Comparison of ENCODE assay signal across 1 cellular context in genomic region chr14:102538598-102539543, GRCh38.
TF ChIP-seq lines count a peak whose summit lies in the region.

No MANE protein-coding gene starts in this region.

TF ChIP-seq in K562, 482 proteins besides CTCF, POLR2A, EP300 and RAD21 (continued from another document and continues in another):
- TF ChIP-seq CHAMP1 (IDR thresholded peaks at IDR 0.05) (no peak), HSF4 (CRISPR knock-in tag; IDR thresholded peaks at IDR 0.05; ENCODE audit: borderline replicate concordance) (no peak), HEY1 (CRISPR knock-in tag; IDR thresholded peaks at IDR 0.05; ENCODE audit: borderline replicate concordance) (no peak), C11orf30 (IDR thresholded peaks at IDR 0.05; ENCODE audit: low read depth) (no peak), CREB1 (IDR thresholded peaks at IDR 0.05) (no peak), CREB1 (CRISPR knock-in tag; IDR thresholded peaks at IDR 0.05) (no peak), E2F3 (CRISPR knock-in tag; IDR thresholded peaks at IDR 0.05) (0 out of 2 replicates have a peak, but pooled peaks have one; percentile 5), MEF2D (tag; conservative IDR thresholded peaks at IDR 0.05; ENCODE audit: low read depth) (no peak), REST (CRISPR knock-in tag; IDR thresholded peaks at IDR 0.05; ENCODE audit: low read depth) (no peak), ZEB2 (IDR thresholded peaks at IDR 0.05) (no peak), HDAC8 (tag; IDR thresholded peaks at IDR 0.05) (0 out of 2 replicates have a peak, but pooled peaks have one; percentile 48), EP400 (IDR thresholded peaks at IDR 0.05) (peak; percentile 14; the same call in 1 of the 2 replicates), CBX2 (IDR thresholded peaks at IDR 0.05; ENCODE audit: insufficient read depth, low read length, poor library complexity, severe bottlenecking) (no peak), FOXJ3 (CRISPR knock-in tag; IDR thresholded peaks at IDR 0.05) (no peak), RBFOX2 (IDR thresholded peaks at IDR 0.05; ENCODE audit: low read depth, low read length) (peak; percentile 61), ZFX (CRISPR knock-in tag; IDR thresholded peaks at IDR 0.05) (peak; percentile 52; the same call in 1 of the 2 replicates), ZNF143 (CRISPR knock-in tag; IDR thresholded peaks at IDR 0.05) (no peak), ZNF175 (CRISPR knock-in tag; IDR thresholded peaks at IDR 0.05; ENCODE audit: low read depth) (peak; percentile 65; the same call in 1 of the 2 replicates), GATA2 (CRISPR knock-in tag; IDR thresholded peaks at IDR 0.05) (no peak), ZNF395 (CRISPR knock-in tag; IDR thresholded peaks at IDR 0.05) (peak; percentile 89), YY1 (IDR thresholded peaks at IDR 0.05; ENCODE audit: borderline replicate concordance in 1 of 3, control insufficient read depth in 1 of 3, extremely low read depth in 1 of 3, insufficient read depth in 3 of 3, insufficient read length in 1 of 3, insufficient replicate concordance in 2 of 3, low read depth in 1 of 3, low read length in 2 of 3) (peak; percentile 11 to 90 (median 68)), MECOM (CRISPR knock-in tag; IDR thresholded peaks at IDR 0.05) (peak; percentile 85; the same call in 1 of the 2 replicates), SNRNP70 (optimal IDR thresholded peaks at IDR 0.05; ENCODE audit: low read depth, low read length) (no peak), DPF2 (IDR thresholded peaks at IDR 0.05) (no peak), ZKSCAN8 (CRISPR knock-in tag; IDR thresholded peaks at IDR 0.05) (0 out of 2 replicates have a peak, but pooled peaks have one; percentile 53), GABPB1 (CRISPR knock-in tag; IDR thresholded peaks at IDR 0.05) (peak; percentile 28; the same call in 1 of the 2 replicates), STAT6 (CRISPR knock-in tag; IDR thresholded peaks at IDR 0.05) (no peak), PRMT5 (CRISPR knock-in tag; IDR thresholded peaks at IDR 0.05) (no peak), GABPA (tag; conservative IDR thresholded peaks at IDR 0.05; ENCODE audit: low read depth) (peak; percentile 73), TCF7L2 (IDR thresholded peaks at IDR 0.05; ENCODE audit: low read depth, low read length) (no peak), ZSCAN29 (IDR thresholded peaks at IDR 0.05) (no peak), NFRKB (IDR thresholded peaks at IDR 0.05; ENCODE audit: low read depth) (peak; percentile 65; the same call in 1 of the 2 replicates), NCOR1 (IDR thresholded peaks at IDR 0.05) (no peak), NR2C2 (CRISPR knock-in tag; IDR thresholded peaks at IDR 0.05) (no peak), NR2C2 (tag; IDR thresholded peaks at IDR 0.05) (peak; percentile 51; the same call in 1 of the 2 replicates), DLX4 (CRISPR knock-in tag; IDR thresholded peaks at IDR 0.05) (no peak), TRIM24 (IDR thresholded peaks at IDR 0.05) (no peak), KDM4B (IDR thresholded peaks at IDR 0.05; ENCODE audit: borderline replicate concordance in 2 of 2, low read depth in 1 of 2) (no peak)
- TF ChIP-seq, protein P1, sequence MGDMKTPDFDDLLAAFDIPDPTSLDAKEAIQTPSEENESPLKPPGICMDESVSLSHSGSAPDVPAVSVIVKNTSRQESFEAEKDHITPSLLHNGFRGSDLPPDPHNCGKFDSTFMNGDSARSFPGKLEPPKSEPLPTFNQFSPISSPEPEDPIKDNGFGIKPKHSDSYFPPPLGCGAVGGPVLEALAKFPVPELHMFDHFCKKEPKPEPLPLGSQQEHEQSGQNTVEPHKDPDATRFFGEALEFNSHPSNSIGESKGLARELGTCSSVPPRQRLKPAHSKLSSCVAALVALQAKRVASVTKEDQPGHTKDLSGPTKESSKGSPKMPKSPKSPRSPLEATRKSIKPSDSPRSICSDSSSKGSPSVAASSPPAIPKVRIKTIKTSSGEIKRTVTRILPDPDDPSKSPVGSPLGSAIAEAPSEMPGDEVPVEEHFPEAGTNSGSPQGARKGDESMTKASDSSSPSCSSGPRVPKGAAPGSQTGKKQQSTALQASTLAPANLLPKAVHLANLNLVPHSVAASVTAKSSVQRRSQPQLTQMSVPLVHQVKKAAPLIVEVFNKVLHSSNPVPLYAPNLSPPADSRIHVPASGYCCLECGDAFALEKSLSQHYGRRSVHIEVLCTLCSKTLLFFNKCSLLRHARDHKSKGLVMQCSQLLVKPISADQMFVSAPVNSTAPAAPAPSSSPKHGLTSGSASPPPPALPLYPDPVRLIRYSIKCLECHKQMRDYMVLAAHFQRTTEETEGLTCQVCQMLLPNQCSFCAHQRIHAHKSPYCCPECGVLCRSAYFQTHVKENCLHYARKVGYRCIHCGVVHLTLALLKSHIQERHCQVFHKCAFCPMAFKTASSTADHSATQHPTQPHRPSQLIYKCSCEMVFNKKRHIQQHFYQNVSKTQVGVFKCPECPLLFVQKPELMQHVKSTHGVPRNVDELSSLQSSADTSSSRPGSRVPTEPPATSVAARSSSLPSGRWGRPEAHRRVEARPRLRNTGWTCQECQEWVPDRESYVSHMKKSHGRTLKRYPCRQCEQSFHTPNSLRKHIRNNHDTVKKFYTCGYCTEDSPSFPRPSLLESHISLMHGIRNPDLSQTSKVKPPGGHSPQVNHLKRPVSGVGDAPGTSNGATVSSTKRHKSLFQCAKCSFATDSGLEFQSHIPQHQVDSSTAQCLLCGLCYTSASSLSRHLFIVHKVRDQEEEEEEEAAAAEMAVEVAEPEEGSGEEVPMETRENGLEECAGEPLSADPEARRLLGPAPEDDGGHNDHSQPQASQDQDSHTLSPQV (IDR thresholded peaks at IDR 0.05) = peak; percentile 79
- TF ChIP-seq, protein P2, sequence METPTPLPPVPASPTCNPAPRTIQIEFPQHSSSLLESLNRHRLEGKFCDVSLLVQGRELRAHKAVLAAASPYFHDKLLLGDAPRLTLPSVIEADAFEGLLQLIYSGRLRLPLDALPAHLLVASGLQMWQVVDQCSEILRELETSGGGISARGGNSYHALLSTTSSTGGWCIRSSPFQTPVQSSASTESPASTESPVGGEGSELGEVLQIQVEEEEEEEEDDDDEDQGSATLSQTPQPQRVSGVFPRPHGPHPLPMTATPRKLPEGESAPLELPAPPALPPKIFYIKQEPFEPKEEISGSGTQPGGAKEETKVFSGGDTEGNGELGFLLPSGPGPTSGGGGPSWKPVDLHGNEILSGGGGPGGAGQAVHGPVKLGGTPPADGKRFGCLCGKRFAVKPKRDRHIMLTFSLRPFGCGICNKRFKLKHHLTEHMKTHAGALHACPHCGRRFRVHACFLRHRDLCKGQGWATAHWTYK (CRISPR knock-in tag; IDR thresholded peaks at IDR 0.05) = no peak
- TF ChIP-seq, protein P3, sequence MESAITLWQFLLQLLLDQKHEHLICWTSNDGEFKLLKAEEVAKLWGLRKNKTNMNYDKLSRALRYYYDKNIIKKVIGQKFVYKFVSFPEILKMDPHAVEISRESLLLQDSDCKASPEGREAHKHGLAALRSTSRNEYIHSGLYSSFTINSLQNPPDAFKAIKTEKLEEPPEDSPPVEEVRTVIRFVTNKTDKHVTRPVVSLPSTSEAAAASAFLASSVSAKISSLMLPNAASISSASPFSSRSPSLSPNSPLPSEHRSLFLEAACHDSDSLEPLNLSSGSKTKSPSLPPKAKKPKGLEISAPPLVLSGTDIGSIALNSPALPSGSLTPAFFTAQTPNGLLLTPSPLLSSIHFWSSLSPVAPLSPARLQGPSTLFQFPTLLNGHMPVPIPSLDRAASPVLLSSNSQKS (CRISPR knock-in tag; IDR thresholded peaks at IDR 0.05) = no peak
- TF ChIP-seq, protein P4, sequence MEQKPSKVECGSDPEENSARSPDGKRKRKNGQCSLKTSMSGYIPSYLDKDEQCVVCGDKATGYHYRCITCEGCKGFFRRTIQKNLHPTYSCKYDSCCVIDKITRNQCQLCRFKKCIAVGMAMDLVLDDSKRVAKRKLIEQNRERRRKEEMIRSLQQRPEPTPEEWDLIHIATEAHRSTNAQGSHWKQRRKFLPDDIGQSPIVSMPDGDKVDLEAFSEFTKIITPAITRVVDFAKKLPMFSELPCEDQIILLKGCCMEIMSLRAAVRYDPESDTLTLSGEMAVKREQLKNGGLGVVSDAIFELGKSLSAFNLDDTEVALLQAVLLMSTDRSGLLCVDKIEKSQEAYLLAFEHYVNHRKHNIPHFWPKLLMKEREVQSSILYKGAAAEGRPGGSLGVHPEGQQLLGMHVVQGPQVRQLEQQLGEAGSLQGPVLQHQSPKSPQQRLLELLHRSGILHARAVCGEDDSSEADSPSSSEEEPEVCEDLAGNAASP (IDR thresholded peaks at IDR 0.05) = 0 out of 2 replicates have a peak, but pooled peaks have one; percentile 31
